In genomic region chr6:13478525-13478962, GRCh38 we compare ENCODE assay signal across 1 cellular context.
TF ChIP-seq lines count a peak whose summit lies in the region.

No MANE protein-coding gene starts in this region.

TF ChIP-seq in SK-N-SH treated with all-trans-retinoic acid at 6 μM for 48 hours, 23 proteins besides CTCF, POLR2A, EP300 and RAD21:
- no peak for TF ChIP-seq TSHZ2 (CRISPR knock-in tag; IDR thresholded peaks at IDR 0.05)
- no peak for TF ChIP-seq ISL1 (CRISPR knock-in tag; IDR thresholded peaks at IDR 0.05)
- no peak for TF ChIP-seq ARNTL (CRISPR knock-in tag; IDR thresholded peaks at IDR 0.05; ENCODE audit: borderline replicate concordance, low read depth)
- no peak for TF ChIP-seq CSRNP3 (CRISPR knock-in tag; IDR thresholded peaks at IDR 0.05)
- TF ChIP-seq PPARA (CRISPR knock-in tag; IDR thresholded peaks at IDR 0.05; ENCODE audit: borderline replicate concordance) = no peak
- TF ChIP-seq TOX (CRISPR knock-in tag; IDR thresholded peaks at IDR 0.05; ENCODE audit: borderline replicate concordance) = no peak
- no peak for TF ChIP-seq POU6F1 (CRISPR knock-in tag; IDR thresholded peaks at IDR 0.05; ENCODE audit: borderline replicate concordance, low read depth)
- no peak for TF ChIP-seq BACH2 (CRISPR knock-in tag; IDR thresholded peaks at IDR 0.05; ENCODE audit: borderline replicate concordance)
- no peak for TF ChIP-seq CREB5 (CRISPR knock-in tag; IDR thresholded peaks at IDR 0.05; ENCODE audit: low read depth)
- TF ChIP-seq ESRRG (CRISPR knock-in tag; IDR thresholded peaks at IDR 0.05) = no peak
